Comparison of ENCODE assay signal across 10 cellular contexts in the genomic region with DNA sequence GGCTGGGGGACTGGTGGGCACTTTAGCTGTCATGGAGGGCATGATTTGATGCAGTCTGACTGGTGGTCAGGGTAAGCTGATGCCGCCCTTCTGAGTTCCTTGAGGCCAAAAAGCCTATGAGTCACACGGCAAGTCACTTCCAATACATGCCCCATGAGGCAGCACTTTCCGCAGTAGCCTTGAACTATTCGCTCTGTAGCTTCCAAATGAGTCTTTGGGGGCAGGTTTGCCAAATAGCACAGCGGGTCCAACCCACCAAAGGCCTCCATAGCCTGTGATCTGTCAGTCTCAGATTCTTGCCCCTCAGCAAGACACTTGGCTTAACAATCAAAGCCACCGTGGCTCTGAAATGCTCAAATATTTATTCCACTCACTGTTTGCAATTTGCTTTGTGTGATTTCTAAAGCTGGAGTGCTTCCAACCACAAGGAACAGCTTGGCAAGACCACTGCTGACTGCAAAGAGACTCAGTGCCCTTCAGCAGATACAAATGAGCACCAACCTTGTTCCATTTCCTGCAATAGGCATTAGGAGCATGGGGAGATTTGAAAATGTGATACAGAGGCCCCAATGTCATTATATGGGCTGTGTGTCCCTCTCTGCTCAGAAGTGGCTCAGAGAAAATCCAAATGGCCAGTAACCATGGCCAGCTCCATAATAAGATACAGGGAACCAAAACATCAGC. TPM values are rescaled to one million over a fixed set of nuclear protein-coding genes. Genes with fewer than 3 reads are reported as not detected.
DNase-seq lines count a peak whose midpoint lies in the region; ATAC-seq and TF ChIP-seq lines count a peak whose summit lies in the region.
"Had no signal": no experiment of that assay in that cellular context is flagged by ENCODE, and none has a peak within 500 bp of the region (broad histone marks: within the 10 kb centered on the region; RNA-seq: fewer than 3 reads in every experiment).

No MANE protein-coding gene starts in this region.

- H3K79me2 ChIP-seq in MM.1S (ENCODE audit: low read length), result no peaks in the 10 kb centered on the region

- peak; percentile 75 for DNase-seq in HCEC 1CT
- DNase-seq in SK-MEL-5 (ENCODE audit: low read depth, low spot score), result peak; percentile 23
- peak in 1 of 2 donors; percentile 47 for DNase-seq in foreskin keratinocyte
- DNase-seq in MM.1S, result no peak
- no peak for DNase-seq in NCI-H526 (lab: John Stamatoyannopoulos, UW)

- TF ChIP-seq POLR2A in GM18505 (IDR thresholded peaks at IDR 0.05; ENCODE audit: borderline replicate concordance, extremely low read depth, insufficient read depth, insufficient read length), result no peak

- H3F3A ChIP-seq in MM.1S (ENCODE audit: insufficient read depth, low read length), result no peaks in the 10 kb centered on the region

- in situ Hi-C loops in SK-MEL-5 (cut with HindIII; ENCODE audit: low pct_unique_long_range_greater_than_20kb, low sequenced_read_pairs), result no loop called here

- H2AFZ ChIP-seq in MM.1S (ENCODE audit: low read length), result no peak overlapping the region

- H3K4me2 ChIP-seq in skeletal muscle satellite cell (ENCODE audit: low read length) (peak overlapping the region; percentile 15), MM.1S (ENCODE audit: low read depth, low read length) (no peak overlapping the region)

- no peak overlapping the region for H3K4me3 ChIP-seq in skeletal muscle satellite cell (ENCODE audit: low read length)
- no peak overlapping the region for H3K4me3 ChIP-seq in MM.1S (ENCODE audit: low read length)

- H3K4me1 ChIP-seq in foreskin keratinocyte, result no peaks in the 10 kb centered on the region
- H3K4me1 ChIP-seq in skeletal muscle satellite cell (ENCODE audit: control insufficient read depth, insufficient read depth, low read length), result no peaks in the 10 kb centered on the region
- H3K4me1 ChIP-seq in MM.1S (ENCODE audit: low read length), result no peaks in the 10 kb centered on the region

- no peaks in the 10 kb centered on the region for H3K9me3 ChIP-seq in skeletal muscle satellite cell (replicated peaks; ENCODE audit: low read length)
- no peaks in the 10 kb centered on the region for H3K9me3 ChIP-seq in MM.1S (replicated peaks; ENCODE audit: insufficient read depth, low read length)

- no peaks in the 10 kb centered on the region for H4K20me1 ChIP-seq in MM.1S (ENCODE audit: insufficient read depth, low read length)

- TF ChIP-seq CTCF in foreskin keratinocyte (conservative IDR thresholded peaks at IDR 0.05) (no peak), MM.1S (IDR thresholded peaks at IDR 0.05; ENCODE audit: low read length) (no peak)

- H3K36me3 ChIP-seq in skeletal muscle satellite cell (ENCODE audit: insufficient read depth, low read length) (no peaks in the 10 kb centered on the region), MM.1S (replicated peaks; ENCODE audit: insufficient read depth, low read length) (no peaks in the 10 kb centered on the region)

- peak; percentile 65 for ATAC-seq in foreskin keratinocyte
- no peak for ATAC-seq in GM18505 (IDR thresholded peaks at IDR 0.05; ENCODE audit: unreplicated experiment)
- no peak for ATAC-seq in HG03039 (IDR thresholded peaks at IDR 0.05; ENCODE audit: unreplicated experiment)

- H3K27me3 ChIP-seq in foreskin keratinocyte (no peaks in the 10 kb centered on the region), skeletal muscle satellite cell (ENCODE audit: control insufficient read depth, insufficient read depth, low read length) (no peaks in the 10 kb centered on the region), MM.1S (replicated peaks; ENCODE audit: insufficient read depth, low read length) (no peaks in the 10 kb centered on the region)

- H3K9ac ChIP-seq in skeletal muscle satellite cell (ENCODE audit: low read depth, low read length), result no peak overlapping the region
- no peak overlapping the region for H3K9ac ChIP-seq in MM.1S (ENCODE audit: low read length)

- H3K9me2 ChIP-seq in MM.1S (replicated peaks; ENCODE audit: insufficient read depth, low read length), result no peaks in the 10 kb centered on the region

- no peak overlapping the region for H3K27ac ChIP-seq in foreskin keratinocyte
- H3K27ac ChIP-seq in MM.1S (ENCODE audit: low read length), result no peak overlapping the region

RNA-seq across cellular contexts. Expression of a gene that starts 45.4 kb away (rescaled TPM):
- total RNA-seq in SK-MEL-5 (2014; rRNA removed; shearing (Covaris generic)), result not detected in 2 replicates
- polyA plus RNA-seq in SK-MEL-5 (2015; cell fraction: cytosol; rRNA removed), result not detected in 2 replicates
- not detected in 2 replicates for polyA plus RNA-seq in SK-MEL-5 (2015; cell fraction: nucleus; rRNA removed)
- total RNA-seq in foreskin keratinocyte, result not detected in 2 replicates
- not detected in 2 replicates for polyA plus RNA-seq in foreskin keratinocyte
- not detected in 2 replicates for total RNA-seq in skeletal muscle satellite cell (2012; rRNA removed)
- total RNA-seq: lung microvascular endothelial cell had no signal
- polyA plus RNA-seq: IgD-negative memory B cell had no signal

Comparison
In these comparisons a context has a peak if more than half of its experiments do, and no peak if none do; other contexts are left out.
1. DNase-seq: peak in HCEC 1CT (single experiment) and SK-MEL-5 (single experiment); none in MM.1S (single experiment) and NCI-H526 (0 of 2).